Comparison of ENCODE assay signal across 8 cellular contexts in the genomic region with DNA sequence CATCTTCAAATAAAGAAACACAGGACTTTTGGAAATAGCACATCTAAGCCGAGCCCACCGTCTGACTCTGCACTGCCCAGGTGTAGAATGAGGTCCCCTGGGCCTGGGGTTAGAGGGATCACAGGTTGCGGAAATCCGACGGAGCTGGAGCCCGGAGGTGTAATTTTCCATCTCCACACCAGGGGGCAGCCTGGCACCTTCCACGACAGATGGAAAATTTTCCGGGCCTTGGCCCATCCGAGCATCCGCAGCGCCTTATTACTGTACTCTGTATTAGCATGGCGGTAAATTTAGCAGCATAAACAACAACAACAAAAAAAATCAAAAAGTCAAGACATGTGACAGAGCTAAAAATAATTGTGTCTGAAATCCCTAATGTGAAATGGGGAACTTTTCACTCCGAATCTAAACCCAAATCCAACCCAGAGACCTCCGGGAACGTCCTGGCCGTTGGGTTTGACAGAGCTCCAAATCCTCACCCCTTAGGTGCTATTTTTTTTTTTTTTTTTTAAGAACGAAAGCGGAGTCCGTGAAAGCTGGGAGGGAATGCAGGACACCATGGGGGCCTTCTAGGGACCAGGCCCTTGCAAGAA.
DNase-seq lines count a peak whose midpoint lies in the region; ATAC-seq, FAIRE-seq and TF ChIP-seq lines count a peak whose summit lies in the region.

No MANE protein-coding gene starts in this region.

- H3K4ac ChIP-seq in IMR-90 (ENCODE audit: low read depth, low read length), result no peak overlapping the region

- no peak overlapping the region for H3K27ac Mint-ChIP-seq in activated T-helper 2 cell treated with anti-CD3 and anti-CD28 coated beads, Interferon-gamma antibody, Interleukin-2, Interleukin-4, amounts not matched to agents 10 μg/mL and 5 μg/mL and 100 μg/mL, durations not matched to agents 14 hours and 24 hours and 36 hours
- H3K27ac Mint-ChIP-seq in osteocyte (ENCODE audit: unreplicated experiment), result no peak overlapping the region

- H3K27me3 Mint-ChIP-seq in activated T-helper 2 cell treated with anti-CD3 and anti-CD28 coated beads, Interferon-gamma antibody, Interleukin-2, Interleukin-4, amounts not matched to agents 10 μg/mL and 5 μg/mL and 100 μg/mL, durations not matched to agents 14 hours and 24 hours and 36 hours (ENCODE audit: low read depth), result peaks cover 18% of the 10 kb centered on the region
- H3K27me3 Mint-ChIP-seq in osteocyte (ENCODE audit: unreplicated experiment), result peaks cover 19% of the 10 kb centered on the region

- H3K27me3 ChIP-seq in IMR-90 (ENCODE audit: control insufficient read depth, insufficient read depth, low read length) (no peaks in the 10 kb centered on the region; the same call in 1 of the 2 replicates), foreskin keratinocyte (peaks cover 5% of the 10 kb centered on the region), transverse colon (peaks cover 16% of the 10 kb centered on the region)

- H3K14ac ChIP-seq in IMR-90 (replicated peaks; ENCODE audit: low read depth, low read length), result no peak overlapping the region

- H3K56ac ChIP-seq in IMR-90 (ENCODE audit: extremely low read depth, insufficient read depth, low read length), result no peak overlapping the region

- no TSS peak for BruUV-seq in IMR-90 (replicated peaks; lab: Mats Ljungman, UMichigan)

- POLR2A ChIA-PET in IMR-90 (lab: Charles Lee; ENCODE audit: unreplicated experiment), result no interaction called here

- H3K4me3 ChIP-seq in IMR-90 (ENCODE audit: insufficient read depth, low read depth, low read length) (no peak overlapping the region), transverse colon (no peak overlapping the region)

- in situ Hi-C loops in IMR-90 (cut with MboI; ENCODE audit: low sequenced_read_pairs) (loop anchor here (10.0 to 25.0 kb wide), 2 partner anchors 140 to 262 kb away; a partner anchor contains a TSS), transverse colon (cut with MboI; ENCODE audit: low pct_ligation_motif_present in 1 of 4, low pct_unique_long_range_greater_than_20kb in 1 of 4, low sequenced_read_pairs in 3 of 4) (loop anchor here in 1 of 4 donors (10.0 kb wide), 1 partner anchor 160 kb away; no protein-coding TSS in a partner anchor)

- CTCF ChIA-PET in IMR-90 (lab: Yijun Ruan, JAX), result interaction anchor here (0.6 to 1.8 kb wide), 8 partner anchors 17 to 673 kb away, joined by 3 to 10 read pairs (median 4); no protein-coding TSS in a partner anchor

- no peak overlapping the region for H4K8ac ChIP-seq in IMR-90 (ENCODE audit: low read depth in 2 of 2, low read length in 2 of 2)

- H3K79me1 ChIP-seq in IMR-90 (ENCODE audit: low read depth in 1 of 2, low read length in 2 of 2), result no peaks in the 10 kb centered on the region

- TF ChIP-seq RAD21 in IMR-90 (IDR thresholded peaks at IDR 0.05; ENCODE audit: low read length), result peak; percentile 80

- H2BK20ac ChIP-seq in IMR-90 (ENCODE audit: low read depth, low read length), result no peak overlapping the region

- dilution Hi-C loops in IMR-90 (cut with HindIII; ENCODE audit: low sequenced_read_pairs, unreplicated experiment), result no loop called here

- H3K4me1 Mint-ChIP-seq in activated T-helper 2 cell treated with anti-CD3 and anti-CD28 coated beads, Interferon-gamma antibody, Interleukin-2, Interleukin-4, amounts not matched to agents 10 μg/mL and 5 μg/mL and 100 μg/mL, durations not matched to agents 14 hours and 24 hours and 36 hours (ENCODE audit: low read depth), result peaks cover 4% of the 10 kb centered on the region
- H3K4me1 Mint-ChIP-seq in osteocyte (ENCODE audit: unreplicated experiment), result peaks cover 7% of the 10 kb centered on the region

- H3K9me3 ChIP-seq in IMR-90 (ENCODE audit: control insufficient read depth, insufficient read depth, low read length) (no peaks in the 10 kb centered on the region), transverse colon (no peaks in the 10 kb centered on the region)

- no peaks in the 10 kb centered on the region for H3K9me1 ChIP-seq in IMR-90 (ENCODE audit: insufficient read depth, low read length)

- DNase-seq in NCI-H446 (lab: John Stamatoyannopoulos, UW), result peak; percentile 6 to 66
- no peak for DNase-seq in NCI-H446 treated with DMSO at 0.1 percent for 48 hours (lab: John Stamatoyannopoulos, UW)
- DNase-seq in IMR-90, result peak; percentile 35
- peak; percentile 19 for DNase-seq in RCC 7860 (ENCODE audit: low spot score)
- DNase-seq in activated T-helper 2 cell treated with anti-CD3 and anti-CD28 coated beads, Interferon-gamma antibody, Interleukin-2, Interleukin-4, amounts not matched to agents 10 μg/mL and 5 μg/mL and 100 μg/mL, durations not matched to agents 14 hours and 24 hours and 36 hours (ENCODE audit: low spot score), result peak; percentile 48
- DNase-seq in foreskin keratinocyte, result peak in 1 of 2 donors; percentile 33
- peak; percentile 88 for DNase-seq in osteocyte (ENCODE audit: extremely low spot score, unreplicated experiment)
- DNase-seq in transverse colon, result peak; percentile 76

- H3K27ac ChIP-seq in IMR-90 (ENCODE audit: insufficient read depth, low read length) (no peak overlapping the region), foreskin keratinocyte (no peak overlapping the region), transverse colon (no peak overlapping the region)

- H2AFZ ChIP-seq in IMR-90 (replicated peaks; ENCODE audit: low read length, poor library complexity), result no peak overlapping the region

- no peaks in the 10 kb centered on the region for H3K9me3 Mint-ChIP-seq in activated T-helper 2 cell treated with anti-CD3 and anti-CD28 coated beads, Interferon-gamma antibody, Interleukin-2, Interleukin-4, amounts not matched to agents 10 μg/mL and 5 μg/mL and 100 μg/mL, durations not matched to agents 14 hours and 24 hours and 36 hours
- no peaks in the 10 kb centered on the region for H3K9me3 Mint-ChIP-seq in osteocyte (ENCODE audit: unreplicated experiment)

- no peak overlapping the region for H2BK120ac ChIP-seq in IMR-90 (ENCODE audit: low read depth, low read length)

- no peak overlapping the region for H2BK5ac ChIP-seq in IMR-90 (ENCODE audit: low read depth, low read length, poor library complexity, severe bottlenecking)

- H4K5ac ChIP-seq in IMR-90 (ENCODE audit: low read depth, low read length), result no peak overlapping the region

- no peak overlapping the region for H4K91ac ChIP-seq in IMR-90 (ENCODE audit: insufficient read depth, low read depth, low read length)

- peak; percentile 23 for FAIRE-seq in RCC 7860 (lab: Jason Lieb, UNC)

- H2BK15ac ChIP-seq in IMR-90 (ENCODE audit: low read depth, low read length), result no peak overlapping the region

- no peak overlapping the region for H3K9ac ChIP-seq in IMR-90 (ENCODE audit: low read depth, low read length)

- ATAC-seq in IMR-90 (ENCODE audit: low read depth) (peak; percentile 97), foreskin keratinocyte (peak; percentile 75)

- H3K18ac ChIP-seq in IMR-90 (ENCODE audit: low read depth, low read length), result no peak overlapping the region

- H2AK9ac ChIP-seq in IMR-90 (replicated peaks; ENCODE audit: low read depth, low read length, poor library complexity), result no peak overlapping the region

- intact Hi-C loops in IMR-90 (cut with micrococcal nuclease) (loop anchor here (1.0 to 5.0 kb wide), 6 partner anchors 142 to 502 kb away; a partner anchor contains a TSS), transverse colon (cut with DNase I; ENCODE audit: low total_unique reads) (no loop called here)
- intact Hi-C loops in activated T-helper 2 cell treated with anti-CD3 and anti-CD28 coated beads, Interferon-gamma antibody, Interleukin-2, Interleukin-4, amounts not matched to agents 10 μg/mL and 5 μg/mL and 100 μg/mL, durations not matched to agents 14 hours and 24 hours and 36 hours (cut with micrococcal nuclease), result loop anchor here (5.0 kb wide), 3 partner anchors 182 to 502 kb away; a partner anchor contains a TSS

- H3K4me3 Mint-ChIP-seq in activated T-helper 2 cell treated with anti-CD3 and anti-CD28 coated beads, Interferon-gamma antibody, Interleukin-2, Interleukin-4, amounts not matched to agents 10 μg/mL and 5 μg/mL and 100 μg/mL, durations not matched to agents 14 hours and 24 hours and 36 hours (ENCODE audit: low read depth), result no peak overlapping the region
- H3K4me3 Mint-ChIP-seq in osteocyte (ENCODE audit: unreplicated experiment), result no peak overlapping the region

- TF ChIP-seq POLR2A in IMR-90 (IDR thresholded peaks at IDR 0.05; ENCODE audit: low read depth, low read length) (no peak), transverse colon (IDR thresholded peaks at IDR 0.05) (no peak)

- no peak for TF ChIP-seq EP300 in transverse colon (IDR thresholded peaks at IDR 0.05; ENCODE audit: low read depth)

- no peaks in the 10 kb centered on the region for H4K20me1 ChIP-seq in IMR-90 (ENCODE audit: insufficient read depth, low read length)

- no peak overlapping the region for H3K23ac ChIP-seq in IMR-90 (ENCODE audit: low read depth, low read length)

- H3K36me3 ChIP-seq in IMR-90 (ENCODE audit: control insufficient read depth, insufficient read depth, low read length), result no peaks in the 10 kb centered on the region
- H3K36me3 ChIP-seq in transverse colon, result no peaks in the 10 kb centered on the region

- peak; percentile 74 for TF ChIP-seq CTCF in IMR-90 (conservative IDR thresholded peaks at IDR 0.05; ENCODE audit: low read depth, low read length)
- peak; percentile 89 for TF ChIP-seq CTCF in foreskin keratinocyte (conservative IDR thresholded peaks at IDR 0.05)
- TF ChIP-seq CTCF in osteocyte (IDR thresholded peaks at IDR 0.05), result peak; percentile 89
- peak; percentile 86 to 93 (median 92) for TF ChIP-seq CTCF in transverse colon (IDR thresholded peaks at IDR 0.05)

- no peak overlapping the region for H3K4me2 ChIP-seq in IMR-90 (ENCODE audit: low read depth, low read length)

- no peak overlapping the region for H2AK5ac ChIP-seq in IMR-90 (ENCODE audit: low read depth, low read length)

- 0% methylated on average over 1 of the region's 19 CpGs; no CpG with 5 or more reads in 1 of the 2 experiments for WGBS in IMR-90 (ENCODE audit: extremely low coverage in 2 of 2, insufficient read length in 1 of 2), 2 experiments
- WGBS in transverse colon (ENCODE audit: low coverage in 1 of 2), 2 donors, result 30 to 61% methylated on average over 8 to 19 of the region's 19 CpGs

- no peaks in the 10 kb centered on the region for H3K4me1 ChIP-seq in IMR-90 (ENCODE audit: control insufficient read depth, insufficient read depth, low read length)
- H3K4me1 ChIP-seq in foreskin keratinocyte, result no peaks in the 10 kb centered on the region
- H3K4me1 ChIP-seq in transverse colon, result no peaks in the 10 kb centered on the region

- H3K36me3 Mint-ChIP-seq in activated T-helper 2 cell treated with anti-CD3 and anti-CD28 coated beads, Interferon-gamma antibody, Interleukin-2, Interleukin-4, amounts not matched to agents 10 μg/mL and 5 μg/mL and 100 μg/mL, durations not matched to agents 14 hours and 24 hours and 36 hours (ENCODE audit: low read depth), result no peaks in the 10 kb centered on the region
- no peaks in the 10 kb centered on the region for H3K36me3 Mint-ChIP-seq in osteocyte (ENCODE audit: unreplicated experiment)

TF ChIP-seq in IMR-90, 13 proteins besides CTCF, POLR2A, EP300 and RAD21:
- TF ChIP-seq MAFK (IDR thresholded peaks at IDR 0.05; ENCODE audit: low read depth, low read length), result no peak
- TF ChIP-seq SMC3 (IDR thresholded peaks at IDR 0.05; ENCODE audit: low read depth, low read length), result peak; percentile 68
